ENCODE assay signal across 1 cellular context in genomic region chr3:172107403-172107802, GRCh38.
A peak's percentile ranks its signal among the peaks of the same experiment; 100 is the strongest.
TF ChIP-seq lines count a peak whose summit lies in the region.

No MANE protein-coding gene starts in this region.

TF ChIP-seq in GM12878, 131 proteins besides CTCF, POLR2A, EP300 and RAD21 (continued from another document and continues in another):
- TF ChIP-seq ZNF592 (IDR thresholded peaks at IDR 0.05) (peak; percentile 86), SIN3A (IDR thresholded peaks at IDR 0.05; ENCODE audit: low read depth, low read length) (peak; percentile 95), MEF2A (IDR thresholded peaks at IDR 0.05; ENCODE audit: insufficient read depth, low read depth, low read length) (peak; percentile 86), TBL1XR1 (IDR thresholded peaks at IDR 0.05; ENCODE audit: low read depth, low read length) (peak; percentile 77; the same call in 1 of the 2 replicates), KLF5 (IDR thresholded peaks at IDR 0.05; ENCODE audit: partially characterized antibody) (peak; percentile 16), DPF2 (IDR thresholded peaks at IDR 0.05) (peak; percentile 88), CHD2 (IDR thresholded peaks at IDR 0.05; ENCODE audit: borderline replicate concordance, low read depth, low read length) (peak; percentile 70; the same call in 1 of the 2 replicates), NFIC (IDR thresholded peaks at IDR 0.05; ENCODE audit: low read depth, low read length) (peak; percentile 91), USF2 (IDR thresholded peaks at IDR 0.05; ENCODE audit: borderline replicate concordance, low read depth, low read length) (no peak; the same call in 1 of the 2 replicates), POU2F2 (IDR thresholded peaks at IDR 0.05; ENCODE audit: borderline replicate concordance, low read depth, low read length) (peak; percentile 82; the same call in 2 of the 3 replicates), STAT3 (IDR thresholded peaks at IDR 0.05; ENCODE audit: low read depth, low read length) (peak; percentile 63; the same call in 1 of the 2 replicates), ZZZ3 (IDR thresholded peaks at IDR 0.05; ENCODE audit: control insufficient read depth, insufficient read length, low read depth) (no peak), RAD51 (IDR thresholded peaks at IDR 0.05) (peak; percentile 59), BCL11A (IDR thresholded peaks at IDR 0.05; ENCODE audit: low read depth, low read length) (peak; percentile 75; the same call in 1 of the 2 replicates), SREBF1 (IDR thresholded peaks at IDR 0.05; ENCODE audit: low read length) (no peak), CREB1 (IDR thresholded peaks at IDR 0.05; ENCODE audit: low read depth) (peak; percentile 56), NR2C2 (IDR thresholded peaks at IDR 0.05; ENCODE audit: borderline replicate concordance, control insufficient read depth, insufficient read length, low read depth) (no peak), ETV6 (conservative IDR thresholded peaks at IDR 0.05 in 1 of 2, IDR thresholded peaks at IDR 0.05 in 1 of 2; ENCODE audit: borderline replicate concordance in 1 of 2, low read depth in 1 of 2) (peak in 1 of 2 experiments; percentile 74; a peak in 1 of 4 replicates), USF1 (IDR thresholded peaks at IDR 0.05; ENCODE audit: borderline replicate concordance, extremely low read length, insufficient read depth, low read depth, low read length) (no peak), ZNF622 (IDR thresholded peaks at IDR 0.05) (no peak), GATAD2B (conservative IDR thresholded peaks at IDR 0.05; ENCODE audit: low read depth) (peak; percentile 55; the same call in 1 of the 2 replicates), MTA3 (IDR thresholded peaks at IDR 0.05; ENCODE audit: borderline replicate concordance, low read length) (peak; percentile 66; the same call in 1 of the 2 replicates), ATF7 (IDR thresholded peaks at IDR 0.05; ENCODE audit: low read depth) (peak; percentile 62), BMI1 (IDR thresholded peaks at IDR 0.05; ENCODE audit: borderline replicate concordance) (0 out of 2 replicates have a peak, but pooled peaks have one; percentile 12), POLR2AphosphoS5 (IDR thresholded peaks at IDR 0.05; ENCODE audit: low read length) (peak; percentile 54; the same call in 1 of the 2 replicates), IRF4 (IDR thresholded peaks at IDR 0.05; ENCODE audit: low read depth, low read length) (peak; percentile 87), SP1 (IDR thresholded peaks at IDR 0.05; ENCODE audit: low read depth, low read length) (no peak), WRNIP1 (IDR thresholded peaks at IDR 0.05; ENCODE audit: borderline replicate concordance, low read depth, low read length) (peak; percentile 71; the same call in 1 of the 2 replicates), RUNX3 (IDR thresholded peaks at IDR 0.05; ENCODE audit: low read length) (peak; percentile 89), SMARCA5 (IDR thresholded peaks at IDR 0.05) (peak; percentile 81; the same call in 1 of the 2 replicates), PRDM15 (CRISPR knock-in tag; IDR thresholded peaks at IDR 0.05) (no peak), JUND (IDR thresholded peaks at IDR 0.05; ENCODE audit: low read depth, low read length) (0 out of 2 replicates have a peak, but pooled peaks have one; percentile 44), SRF (IDR thresholded peaks at IDR 0.05; ENCODE audit: low read depth in 2 of 2, low read length in 2 of 2) (0 out of 4 replicates have a peak, but pooled peaks of 1 of the 2 experiments have one; percentile 8), IKZF1 (conservative IDR thresholded peaks at IDR 0.05) (peak; percentile 89), HDGF (IDR thresholded peaks at IDR 0.05) (no peak), BCL3 (IDR thresholded peaks at IDR 0.05; ENCODE audit: borderline replicate concordance, insufficient read depth, low read depth, low read length, poor library complexity, severe bottlenecking) (peak; percentile 56), FOXM1 (IDR thresholded peaks at IDR 0.05; ENCODE audit: low read depth, low read length) (peak; percentile 83), YY1 (IDR thresholded peaks at IDR 0.05; ENCODE audit: low read depth, low read length) (0 out of 2 replicates have a peak, but pooled peaks have one; percentile 33), SMAD5 (IDR thresholded peaks at IDR 0.05; ENCODE audit: low read depth) (no peak), CUX1 (IDR thresholded peaks at IDR 0.05; ENCODE audit: insufficient replicate concordance, low read depth, low read length) (peak; percentile 98), TCF12 (IDR thresholded peaks at IDR 0.05; ENCODE audit: low read depth, low read length) (peak; percentile 99), MXI1 (IDR thresholded peaks at IDR 0.05; ENCODE audit: low read depth, low read length) (peak; percentile 95), MYC (IDR thresholded peaks at IDR 0.05; ENCODE audit: insufficient read depth, insufficient read length, insufficient replicate concordance, low read length, severe bottlenecking) (no peak), ZSCAN29 (IDR thresholded peaks at IDR 0.05) (no peak), ZNF217 (IDR thresholded peaks at IDR 0.05) (peak; percentile 76; the same call in 1 of the 2 replicates), PAX5 (IDR thresholded peaks at IDR 0.05; ENCODE audit: borderline replicate concordance, low read depth, low read length) (peak; percentile 93), RELB (IDR thresholded peaks at IDR 0.05; ENCODE audit: low read depth) (peak; percentile 81), PML (IDR thresholded peaks at IDR 0.05; ENCODE audit: low read length) (peak; percentile 32; the same call in 1 of the 2 replicates), ZNF24 (IDR thresholded peaks at IDR 0.05) (peak; percentile 77; the same call in 1 of the 2 replicates)
